ENCODE assay signal across 8 cellular contexts in genomic region chr3:33799202-33799551, GRCh38. TPM values are rescaled to one million over a fixed set of nuclear protein-coding genes. Genes with fewer than 3 reads are reported as not detected.
A peak's percentile ranks its signal among the peaks of the same experiment; 100 is the strongest.
DNase-seq lines count a peak whose midpoint lies in the region; ATAC-seq and TF ChIP-seq lines count a peak whose summit lies in the region.

No MANE protein-coding gene starts in this region.

- TF ChIP-seq CTCF in BE2C (IDR thresholded peaks at IDR 0.05; ENCODE audit: low read depth, low read length) (no peak), MM.1S (IDR thresholded peaks at IDR 0.05; ENCODE audit: low read length) (no peak), choroid plexus epithelial cell (conservative IDR thresholded peaks at IDR 0.05; ENCODE audit: low read depth, low read length) (no peak)

- H3K36me3 Mint-ChIP-seq in naive thymus-derived CD8-positive, alpha-beta T cell, result peaks cover 0 to 25% (median 8%) of the 10 kb centered on the region in 3 donors

- POLR2A ChIA-PET in naive thymus-derived CD8-positive, alpha-beta T cell (lab: Charles Lee), result interaction anchor here (0.9 to 3.5 kb wide), 7 partner anchors 8 to 359 kb away, joined by 3 to 22 read pairs (median 6); partner anchors contain the start of gene UBP1

- peak overlapping the region; percentile 91 to 100 (median 98) for H3K4me3 Mint-ChIP-seq in naive thymus-derived CD8-positive, alpha-beta T cell

- peak overlapping the region; percentile 93 to 99 (median 98) for H3K27ac Mint-ChIP-seq in naive thymus-derived CD8-positive, alpha-beta T cell

- H3K4me1 ChIP-seq in BE2C (no peaks in the 10 kb centered on the region), MM.1S (ENCODE audit: low read length) (peaks cover 12% of the 10 kb centered on the region)

- no peak for ATAC-seq in naive thymus-derived CD8-positive, alpha-beta T cell
- ATAC-seq in GM19328 (IDR thresholded peaks at IDR 0.05; ENCODE audit: unreplicated experiment), result no peak

- H3K4me1 Mint-ChIP-seq in naive thymus-derived CD8-positive, alpha-beta T cell, result peaks cover 27 to 67% (median 57%) of the 10 kb centered on the region in 4 donors

- H3K27ac ChIP-seq in MM.1S (ENCODE audit: low read length), result peak overlapping the region; percentile 79; the same call in 1 of the 2 replicates

- peaks cover 56% of the 10 kb centered on the region for H3K79me2 ChIP-seq in MM.1S (ENCODE audit: low read length)

- H3K9me3 ChIP-seq in BE2C, result no peaks in the 10 kb centered on the region
- no peaks in the 10 kb centered on the region for H3K9me3 ChIP-seq in MM.1S (replicated peaks; ENCODE audit: insufficient read depth, low read length)

- peak overlapping the region; percentile 89 for H3K4me3 ChIP-seq in BE2C (ENCODE audit: low read depth, low read length)
- peak overlapping the region; percentile 92 for H3K4me3 ChIP-seq in MM.1S (ENCODE audit: low read length)
- H3K4me3 ChIP-seq in choroid plexus epithelial cell (ENCODE audit: low read depth, low read length), result peak overlapping the region; percentile 94

- no peaks in the 10 kb centered on the region for H3K36me3 ChIP-seq in BE2C
- H3K36me3 ChIP-seq in MM.1S (replicated peaks; ENCODE audit: insufficient read depth, low read length), result 0 out of 2 replicates have a peak, but pooled peaks cover 4% of the 10 kb centered on the region

- no peaks in the 10 kb centered on the region for H3K9me2 ChIP-seq in MM.1S (replicated peaks; ENCODE audit: insufficient read depth, low read length)

- DNase-seq in BE2C (no peak), MM.1S (no peak), choroid plexus epithelial cell (ENCODE audit: low read depth) (no peak), NCI-H187 treated with DMSO at 0.1 percent for 48 hours (lab: John Stamatoyannopoulos, UW) (no peak), NCI-H1048 (lab: John Stamatoyannopoulos, UW) (no peak), iPS-NIHi7 (ENCODE audit: extremely low spot score) (no peak)
- DNase-seq in naive thymus-derived CD8-positive, alpha-beta T cell, result no peak

- H3K27me3 ChIP-seq in BE2C (no peaks in the 10 kb centered on the region), MM.1S (replicated peaks; ENCODE audit: insufficient read depth, low read length) (no peaks in the 10 kb centered on the region)

- H3K27me3 Mint-ChIP-seq in naive thymus-derived CD8-positive, alpha-beta T cell, result no peaks in the 10 kb centered on the region

- 0 out of 2 replicates have a peak, but pooled peaks cover 3% of the 10 kb centered on the region for H4K20me1 ChIP-seq in MM.1S (ENCODE audit: insufficient read depth, low read length)

- H2AFZ ChIP-seq in MM.1S (ENCODE audit: low read length), result peak overlapping the region; percentile 69

- no peaks in the 10 kb centered on the region for H3K9me3 Mint-ChIP-seq in naive thymus-derived CD8-positive, alpha-beta T cell

- H3K9ac ChIP-seq in MM.1S (ENCODE audit: low read length), result peak overlapping the region; percentile 83; the same call in 1 of the 2 replicates

- H3F3A ChIP-seq in MM.1S (ENCODE audit: insufficient read depth, low read length), result peaks cover 11% of the 10 kb centered on the region

- H3K4me2 ChIP-seq in MM.1S (ENCODE audit: low read depth, low read length), result peak overlapping the region; percentile 94

RNA-seq across cellular contexts. Expression of gene PDCD6IP, which starts 0.7 kb away (rescaled TPM):
- 60.9 TPM for polyA plus RNA-seq in BE2C (2012; ENCODE audit: insufficient read depth, insufficient read length, low read depth)
- 100 to 1,000 TPM; 211 to 216 TPM for total RNA-seq in naive thymus-derived CD8-positive, alpha-beta T cell
- 10 to 100 TPM; 56.9 to 61.7 (median 59.0) TPM for polyA plus RNA-seq in naive thymus-derived CD8-positive, alpha-beta T cell
